In genomic region chr16:81214745-81215166, GRCh38 we compare ENCODE assay signal across 1 cellular context.
TF ChIP-seq lines count a peak whose summit lies in the region.

No MANE protein-coding gene starts in this region.

TF ChIP-seq in HepG2, 621 proteins besides CTCF, POLR2A, EP300 and RAD21 (continued from another document and continues in another):
- TF ChIP-seq KLF16 (CRISPR knock-in tag; IDR thresholded peaks at IDR 0.05), result 0 out of 4 replicates have a peak, but pooled peaks of 1 of the 2 experiments have one; percentile 29
- no peak for TF ChIP-seq ZFP62 (CRISPR knock-in tag; IDR thresholded peaks at IDR 0.05)
- peak; percentile 37; the same call in 1 of the 2 replicates for TF ChIP-seq ZBTB33 (CRISPR knock-in tag; IDR thresholded peaks at IDR 0.05)
- no peak for TF ChIP-seq SNAPC4 (CRISPR knock-in tag; IDR thresholded peaks at IDR 0.05)
- no peak for TF ChIP-seq JUNB (CRISPR knock-in tag; IDR thresholded peaks at IDR 0.05; ENCODE audit: borderline replicate concordance)
- TF ChIP-seq SIX1 (CRISPR knock-in tag; IDR thresholded peaks at IDR 0.05; ENCODE audit: borderline replicate concordance), result no peak
- TF ChIP-seq ZNF280B (CRISPR knock-in tag; IDR thresholded peaks at IDR 0.05; ENCODE audit: borderline replicate concordance), result peak; percentile 74; the same call in 1 of the 2 replicates
- TF ChIP-seq PRDM10 (CRISPR knock-in tag; IDR thresholded peaks at IDR 0.05; ENCODE audit: low read depth), result no peak
- TF ChIP-seq SPEN (CRISPR knock-in tag; IDR thresholded peaks at IDR 0.05; ENCODE audit: low read depth), result no peak
- TF ChIP-seq ZNF546 (CRISPR knock-in tag; conservative IDR thresholded peaks at IDR 0.05), result no peak
- TF ChIP-seq MYNN (CRISPR knock-in tag; IDR thresholded peaks at IDR 0.05; ENCODE audit: low read depth), result 0 out of 2 replicates have a peak, but pooled peaks have one; percentile 56
- TF ChIP-seq ZNF7 (CRISPR knock-in tag; IDR thresholded peaks at IDR 0.05), result no peak
- TF ChIP-seq ARNT2 (CRISPR knock-in tag; IDR thresholded peaks at IDR 0.05; ENCODE audit: low read depth), result no peak
- no peak for TF ChIP-seq ZNF512 (CRISPR knock-in tag; IDR thresholded peaks at IDR 0.05)
- no peak for TF ChIP-seq AKAP8 (CRISPR knock-in tag; IDR thresholded peaks at IDR 0.05)
- no peak for TF ChIP-seq RXRA (CRISPR knock-in tag; IDR thresholded peaks at IDR 0.05)
- TF ChIP-seq ZBTB43 (CRISPR knock-in tag; conservative IDR thresholded peaks at IDR 0.05), result no peak
- no peak for TF ChIP-seq ZBTB37 (CRISPR knock-in tag; IDR thresholded peaks at IDR 0.05)
- no peak for TF ChIP-seq ZNF18 (CRISPR knock-in tag; IDR thresholded peaks at IDR 0.05; ENCODE audit: insufficient replicate concordance)
- TF ChIP-seq ZNF331 (CRISPR knock-in tag; IDR thresholded peaks at IDR 0.05), result no peak
- no peak for TF ChIP-seq ZNF33A (CRISPR knock-in tag; IDR thresholded peaks at IDR 0.05; ENCODE audit: borderline replicate concordance)
- TF ChIP-seq ZNF570 (CRISPR knock-in tag; IDR thresholded peaks at IDR 0.05; ENCODE audit: borderline replicate concordance), result no peak
- TF ChIP-seq ZNF367 (CRISPR knock-in tag; IDR thresholded peaks at IDR 0.05; ENCODE audit: borderline replicate concordance), result no peak
- TF ChIP-seq PRMT3 (CRISPR knock-in tag; IDR thresholded peaks at IDR 0.05; ENCODE audit: borderline replicate concordance, low read depth), result no peak
- no peak for TF ChIP-seq IKZF4 (CRISPR knock-in tag; IDR thresholded peaks at IDR 0.05; ENCODE audit: borderline replicate concordance, low read depth, not compliant biosample characterization)
- peak; percentile 19; the same call in 1 of the 2 replicates for TF ChIP-seq NFKB2 (CRISPR knock-in tag; IDR thresholded peaks at IDR 0.05; ENCODE audit: borderline replicate concordance)
- no peak for TF ChIP-seq ZNF816 (CRISPR knock-in tag; IDR thresholded peaks at IDR 0.05; ENCODE audit: borderline replicate concordance)
- no peak for TF ChIP-seq KLF9 (CRISPR knock-in tag; IDR thresholded peaks at IDR 0.05; ENCODE audit: low read depth)
- no peak for TF ChIP-seq ZFP1 (CRISPR knock-in tag; IDR thresholded peaks at IDR 0.05)
- no peak for TF ChIP-seq FIP1L1 (IDR thresholded peaks at IDR 0.05; ENCODE audit: borderline replicate concordance, insufficient read depth, low read depth, low read length)
- no peak for TF ChIP-seq ZNF83 (CRISPR knock-in tag; IDR thresholded peaks at IDR 0.05; ENCODE audit: borderline replicate concordance)
- TF ChIP-seq RFX5 (IDR thresholded peaks at IDR 0.05; ENCODE audit: low read depth, low read length), result no peak
- no peak for TF ChIP-seq ZC3H4 (CRISPR knock-in tag; IDR thresholded peaks at IDR 0.05; ENCODE audit: borderline replicate concordance)
- no peak for TF ChIP-seq AHR (CRISPR knock-in tag; IDR thresholded peaks at IDR 0.05)
- no peak for TF ChIP-seq FOSL2 (CRISPR knock-in tag; IDR thresholded peaks at IDR 0.05)
- TF ChIP-seq RCOR2 (CRISPR knock-in tag; IDR thresholded peaks at IDR 0.05), result no peak
- no peak for TF ChIP-seq ZNF296 (CRISPR knock-in tag; conservative IDR thresholded peaks at IDR 0.05)
- TF ChIP-seq CREB1 (IDR thresholded peaks at IDR 0.05), result no peak
- TF ChIP-seq CREB1 (CRISPR knock-in tag; IDR thresholded peaks at IDR 0.05), result no peak
- no peak for TF ChIP-seq ZNF251 (CRISPR knock-in tag; IDR thresholded peaks at IDR 0.05)
- no peak for TF ChIP-seq ZNF460 (CRISPR knock-in tag; IDR thresholded peaks at IDR 0.05; ENCODE audit: borderline replicate concordance)
- TF ChIP-seq RARG (CRISPR knock-in tag; IDR thresholded peaks at IDR 0.05; ENCODE audit: low read depth), result no peak
